2 cellular contexts compared by ENCODE assay signal in genomic region chr11:17230867-17231851, GRCh38.
TF ChIP-seq lines count a peak whose summit lies in the region.

No MANE protein-coding gene starts in this region.

TF ChIP-seq in SK-N-SH, 30 proteins besides CTCF, POLR2A, EP300 and RAD21:
- TF ChIP-seq TEAD4 (IDR thresholded peaks at IDR 0.05; ENCODE audit: borderline replicate concordance, insufficient read depth) (no peak), FOXJ3 (CRISPR knock-in tag; IDR thresholded peaks at IDR 0.05) (no peak), GABPA (IDR thresholded peaks at IDR 0.05; ENCODE audit: low read depth) (no peak), TAF1 (IDR thresholded peaks at IDR 0.05; ENCODE audit: borderline replicate concordance, low read depth, low read length) (no peak), REST (IDR thresholded peaks at IDR 0.05; ENCODE audit: low read depth, low read length) (no peak), RCOR1 (IDR thresholded peaks at IDR 0.05; ENCODE audit: low read length) (no peak), EZH2phosphoT487 (IDR thresholded peaks at IDR 0.05; ENCODE audit: borderline replicate concordance, low read depth) (no peak), USF2 (IDR thresholded peaks at IDR 0.05; ENCODE audit: borderline replicate concordance, low read depth, low read length) (no peak), MAX (IDR thresholded peaks at IDR 0.05; ENCODE audit: low read depth) (no peak), NFIC (IDR thresholded peaks at IDR 0.05; ENCODE audit: borderline replicate concordance) (no peak), ELF1 (IDR thresholded peaks at IDR 0.05) (no peak), SMC3 (IDR thresholded peaks at IDR 0.05; ENCODE audit: low read depth, low read length) (no peak), JUND (IDR thresholded peaks at IDR 0.05) (no peak), CHD2 (IDR thresholded peaks at IDR 0.05; ENCODE audit: low read length, partially characterized antibody) (no peak), IRF3 (IDR thresholded peaks at IDR 0.05; ENCODE audit: low read depth, low read length) (no peak), FOXM1 (IDR thresholded peaks at IDR 0.05; ENCODE audit: low read depth) (no peak), POLR2AphosphoS5 (IDR thresholded peaks at IDR 0.05; ENCODE audit: low read depth, low read length) (no peak), GATA2 (CRISPR knock-in tag; IDR thresholded peaks at IDR 0.05) (no peak), RXRA (IDR thresholded peaks at IDR 0.05; ENCODE audit: borderline replicate concordance, low read depth) (no peak), MXI1 (IDR thresholded peaks at IDR 0.05; ENCODE audit: low read depth, low read length) (no peak)

TF ChIP-seq in HepG2, 621 proteins besides CTCF, POLR2A, EP300 and RAD21:
- TF ChIP-seq CEBPB (IDR thresholded peaks at IDR 0.05; ENCODE audit: borderline replicate concordance, low read depth, low read length) (no peak), GRHL1 (CRISPR knock-in tag; conservative IDR thresholded peaks at IDR 0.05) (no peak), ZSCAN31 (CRISPR knock-in tag; IDR thresholded peaks at IDR 0.05; ENCODE audit: low read depth) (no peak), GFI1 (CRISPR knock-in tag; IDR thresholded peaks at IDR 0.05; ENCODE audit: borderline replicate concordance) (no peak), THAP8 (CRISPR knock-in tag; IDR thresholded peaks at IDR 0.05; ENCODE audit: borderline replicate concordance) (no peak)
